In genomic region chr10:68856352-68856751, GRCh38 we compare ENCODE assay signal across 1 cellular context.
TF ChIP-seq lines count a peak whose summit lies in the region.

No MANE protein-coding gene starts in this region.

TF ChIP-seq in GM23338, 12 proteins besides CTCF, POLR2A, EP300 and RAD21 (continued from another document):
- TF ChIP-seq, protein P1, sequence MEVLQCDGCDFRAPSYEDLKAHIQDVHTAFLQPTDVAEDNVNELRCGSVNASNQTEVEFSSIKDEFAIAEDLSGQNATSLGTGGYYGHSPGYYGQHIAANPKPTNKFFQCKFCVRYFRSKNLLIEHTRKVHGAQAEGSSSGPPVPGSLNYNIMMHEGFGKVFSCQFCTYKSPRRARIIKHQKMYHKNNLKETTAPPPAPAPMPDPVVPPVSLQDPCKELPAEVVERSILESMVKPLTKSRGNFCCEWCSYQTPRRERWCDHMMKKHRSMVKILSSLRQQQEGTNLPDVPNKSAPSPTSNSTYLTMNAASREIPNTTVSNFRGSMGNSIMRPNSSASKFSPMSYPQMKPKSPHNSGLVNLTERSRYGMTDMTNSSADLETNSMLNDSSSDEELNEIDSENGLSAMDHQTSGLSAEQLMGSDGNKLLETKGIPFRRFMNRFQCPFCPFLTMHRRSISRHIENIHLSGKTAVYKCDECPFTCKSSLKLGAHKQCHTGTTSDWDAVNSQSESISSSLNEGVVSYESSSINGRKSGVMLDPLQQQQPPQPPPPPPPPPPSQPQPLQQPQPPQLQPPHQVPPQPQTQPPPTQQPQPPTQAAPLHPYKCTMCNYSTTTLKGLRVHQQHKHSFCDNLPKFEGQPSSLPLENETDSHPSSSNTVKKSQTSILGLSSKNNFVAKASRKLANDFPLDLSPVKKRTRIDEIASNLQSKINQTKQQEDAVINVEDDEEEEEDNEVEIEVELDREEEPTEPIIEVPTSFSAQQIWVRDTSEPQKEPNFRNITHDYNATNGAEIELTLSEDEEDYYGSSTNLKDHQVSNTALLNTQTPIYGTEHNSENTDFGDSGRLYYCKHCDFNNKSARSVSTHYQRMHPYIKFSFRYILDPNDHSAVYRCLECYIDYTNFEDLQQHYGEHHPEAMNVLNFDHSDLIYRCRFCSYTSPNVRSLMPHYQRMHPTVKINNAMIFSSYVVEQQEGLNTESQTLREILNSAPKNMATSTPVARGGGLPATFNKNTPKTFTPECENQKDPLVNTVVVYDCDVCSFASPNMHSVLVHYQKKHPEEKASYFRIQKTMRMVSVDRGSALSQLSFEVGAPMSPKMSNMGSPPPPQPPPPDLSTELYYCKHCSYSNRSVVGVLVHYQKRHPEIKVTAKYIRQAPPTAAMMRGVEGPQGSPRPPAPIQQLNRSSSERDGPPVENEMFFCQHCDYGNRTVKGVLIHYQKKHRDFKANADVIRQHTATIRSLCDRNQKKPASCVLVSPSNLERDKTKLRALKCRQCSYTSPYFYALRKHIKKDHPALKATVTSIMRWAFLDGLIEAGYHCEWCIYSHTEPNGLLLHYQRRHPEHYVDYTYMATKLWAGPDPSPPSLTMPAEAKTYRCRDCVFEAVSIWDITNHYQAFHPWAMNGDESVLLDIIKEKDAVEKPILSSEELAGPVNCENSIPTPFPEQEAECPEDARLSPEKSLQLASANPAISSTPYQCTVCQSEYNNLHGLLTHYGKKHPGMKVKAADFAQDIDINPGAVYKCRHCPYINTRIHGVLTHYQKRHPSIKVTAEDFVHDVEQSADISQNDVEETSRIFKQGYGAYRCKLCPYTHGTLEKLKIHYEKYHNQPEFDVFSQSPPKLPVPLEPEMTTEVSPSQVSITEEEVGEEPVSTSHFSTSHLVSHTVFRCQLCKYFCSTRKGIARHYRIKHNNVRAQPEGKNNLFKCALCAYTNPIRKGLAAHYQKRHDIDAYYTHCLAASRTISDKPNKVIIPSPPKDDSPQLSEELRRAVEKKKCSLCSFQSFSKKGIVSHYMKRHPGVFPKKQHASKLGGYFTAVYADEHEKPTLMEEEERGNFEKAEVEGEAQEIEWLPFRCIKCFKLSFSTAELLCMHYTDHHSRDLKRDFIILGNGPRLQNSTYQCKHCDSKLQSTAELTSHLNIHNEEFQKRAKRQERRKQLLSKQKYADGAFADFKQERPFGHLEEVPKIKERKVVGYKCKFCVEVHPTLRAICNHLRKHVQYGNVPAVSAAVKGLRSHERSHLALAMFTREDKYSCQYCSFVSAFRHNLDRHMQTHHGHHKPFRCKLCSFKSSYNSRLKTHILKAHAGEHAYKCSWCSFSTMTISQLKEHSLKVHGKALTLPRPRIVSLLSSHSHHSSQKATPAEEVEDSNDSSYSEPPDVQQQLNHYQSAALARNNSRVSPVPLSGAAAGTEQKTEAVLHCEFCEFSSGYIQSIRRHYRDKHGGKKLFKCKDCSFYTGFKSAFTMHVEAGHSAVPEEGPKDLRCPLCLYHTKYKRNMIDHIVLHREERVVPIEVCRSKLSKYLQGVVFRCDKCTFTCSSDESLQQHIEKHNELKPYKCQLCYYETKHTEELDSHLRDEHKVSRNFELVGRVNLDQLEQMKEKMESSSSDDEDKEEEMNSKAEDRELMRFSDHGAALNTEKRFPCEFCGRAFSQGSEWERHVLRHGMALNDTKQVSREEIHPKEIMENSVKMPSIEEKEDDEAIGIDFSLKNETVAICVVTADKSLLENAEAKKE (CRISPR knock-in tag; IDR thresholded peaks at IDR 0.05): no peak
- TF ChIP-seq STAT1 (IDR thresholded peaks at IDR 0.05; ENCODE audit: unreplicated experiment): no peak
- no peak for TF ChIP-seq POLR2AphosphoS5 (IDR thresholded peaks at IDR 0.05; ENCODE audit: low read depth)
- no peak for TF ChIP-seq EZH2 (IDR thresholded peaks at IDR 0.05; ENCODE audit: low read depth, unreplicated experiment)
- TF ChIP-seq JUNB (IDR thresholded peaks at IDR 0.05; ENCODE audit: unreplicated experiment): no peak
- TF ChIP-seq, protein P2, sequence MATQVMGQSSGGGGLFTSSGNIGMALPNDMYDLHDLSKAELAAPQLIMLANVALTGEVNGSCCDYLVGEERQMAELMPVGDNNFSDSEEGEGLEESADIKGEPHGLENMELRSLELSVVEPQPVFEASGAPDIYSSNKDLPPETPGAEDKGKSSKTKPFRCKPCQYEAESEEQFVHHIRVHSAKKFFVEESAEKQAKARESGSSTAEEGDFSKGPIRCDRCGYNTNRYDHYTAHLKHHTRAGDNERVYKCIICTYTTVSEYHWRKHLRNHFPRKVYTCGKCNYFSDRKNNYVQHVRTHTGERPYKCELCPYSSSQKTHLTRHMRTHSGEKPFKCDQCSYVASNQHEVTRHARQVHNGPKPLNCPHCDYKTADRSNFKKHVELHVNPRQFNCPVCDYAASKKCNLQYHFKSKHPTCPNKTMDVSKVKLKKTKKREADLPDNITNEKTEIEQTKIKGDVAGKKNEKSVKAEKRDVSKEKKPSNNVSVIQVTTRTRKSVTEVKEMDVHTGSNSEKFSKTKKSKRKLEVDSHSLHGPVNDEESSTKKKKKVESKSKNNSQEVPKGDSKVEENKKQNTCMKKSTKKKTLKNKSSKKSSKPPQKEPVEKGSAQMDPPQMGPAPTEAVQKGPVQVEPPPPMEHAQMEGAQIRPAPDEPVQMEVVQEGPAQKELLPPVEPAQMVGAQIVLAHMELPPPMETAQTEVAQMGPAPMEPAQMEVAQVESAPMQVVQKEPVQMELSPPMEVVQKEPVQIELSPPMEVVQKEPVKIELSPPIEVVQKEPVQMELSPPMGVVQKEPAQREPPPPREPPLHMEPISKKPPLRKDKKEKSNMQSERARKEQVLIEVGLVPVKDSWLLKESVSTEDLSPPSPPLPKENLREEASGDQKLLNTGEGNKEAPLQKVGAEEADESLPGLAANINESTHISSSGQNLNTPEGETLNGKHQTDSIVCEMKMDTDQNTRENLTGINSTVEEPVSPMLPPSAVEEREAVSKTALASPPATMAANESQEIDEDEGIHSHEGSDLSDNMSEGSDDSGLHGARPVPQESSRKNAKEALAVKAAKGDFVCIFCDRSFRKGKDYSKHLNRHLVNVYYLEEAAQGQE (IDR thresholded peaks at IDR 0.05; ENCODE audit: unreplicated experiment): no peak
- no peak for TF ChIP-seq ETS1 (IDR thresholded peaks at IDR 0.05)
- no peak for TF ChIP-seq EZH2phosphoT487 (IDR thresholded peaks at IDR 0.05; ENCODE audit: unreplicated experiment)
